In genomic region chr2:217430916-217431576, GRCh38 we compare ENCODE assay signal across 12 cellular contexts.
DNase-seq lines count a peak whose midpoint lies in the region; TF ChIP-seq lines count a peak whose summit lies in the region.
"Had no signal": no experiment of that assay in that cellular context is flagged by ENCODE, and none has a peak within 500 bp of the region (broad histone marks: within the 10 kb centered on the region; RNA-seq: fewer than 3 reads in every experiment).

No MANE protein-coding gene starts in this region.

- CTCF ChIA-PET in RWPE1 (lab: Yijun Ruan, JAX) = no interaction called here

- H3K4me3 ChIP-seq in cardiac fibroblast (replicated peaks in 1 of 2; ENCODE audit: low read depth in 2 of 2, low read length in 2 of 2) = no peak overlapping the region
- H3K4me3 ChIP-seq: dorsolateral prefrontal cortex had no signal

- H3K27ac ChIP-seq in RWPE1 = no peak overlapping the region
- H3K27ac ChIP-seq: dorsolateral prefrontal cortex had no signal

- DNase-seq in NCI-H2227 (lab: John Stamatoyannopoulos, UW; ENCODE audit: unreplicated experiment) (peak; percentile 53), NCI-H2227 treated with DMSO at 0.1 percent for 48 hours (lab: John Stamatoyannopoulos, UW) (no peak), cardiac fibroblast (ENCODE audit: low read depth in 2 of 2) (peak; percentile 53 to 65), iris pigment epithelial cell (ENCODE audit: low read depth) (peak; percentile 63), stromal cell of bone marrow (ENCODE audit: low read depth) (peak; percentile 45), RWPE1 (ENCODE audit: low spot score) (no peak), Kasumi-1 (lab: John Stamatoyannopoulos, UW) (no peak)
- no peak for DNase-seq in activated CD8-positive, alpha-beta memory T cell treated with anti-CD3 and anti-CD28 coated beads for 24 hours
- DNase-seq: 8988T, COR-L47, dorsolateral prefrontal cortex, NCI-H2171 treated with DMSO at 0.1 percent for 48 hours had no signal

- POLR2A ChIA-PET in RWPE1 (lab: Yijun Ruan, JAX; ENCODE audit: low non-redundant PET) = no interaction called here

- TF ChIP-seq CTCF in cardiac fibroblast (IDR thresholded peaks at IDR 0.05; ENCODE audit: low read depth, low read length) = no peak
- TF ChIP-seq CTCF in RWPE1 (conservative IDR thresholded peaks at IDR 0.05; ENCODE audit: low read depth) = no peak

Comparison
In these comparisons a context has a peak if more than half of its experiments do, and no peak if none do; other contexts are left out.
1. DNase-seq: peak in NCI-H2227 (single experiment), cardiac fibroblast (2 of 2), iris pigment epithelial cell (single experiment) and stromal cell of bone marrow (single experiment); none in NCI-H2227 treated with DMSO at 0.1 percent for 48 hours (single experiment), activated CD8-positive, alpha-beta memory T cell treated with anti-CD3 and anti-CD28 coated beads for 24 hours (single experiment), RWPE1 (single experiment) and Kasumi-1 (0 of 2).